Comparison of ENCODE assay signal across 11 cellular contexts in the genomic region with DNA sequence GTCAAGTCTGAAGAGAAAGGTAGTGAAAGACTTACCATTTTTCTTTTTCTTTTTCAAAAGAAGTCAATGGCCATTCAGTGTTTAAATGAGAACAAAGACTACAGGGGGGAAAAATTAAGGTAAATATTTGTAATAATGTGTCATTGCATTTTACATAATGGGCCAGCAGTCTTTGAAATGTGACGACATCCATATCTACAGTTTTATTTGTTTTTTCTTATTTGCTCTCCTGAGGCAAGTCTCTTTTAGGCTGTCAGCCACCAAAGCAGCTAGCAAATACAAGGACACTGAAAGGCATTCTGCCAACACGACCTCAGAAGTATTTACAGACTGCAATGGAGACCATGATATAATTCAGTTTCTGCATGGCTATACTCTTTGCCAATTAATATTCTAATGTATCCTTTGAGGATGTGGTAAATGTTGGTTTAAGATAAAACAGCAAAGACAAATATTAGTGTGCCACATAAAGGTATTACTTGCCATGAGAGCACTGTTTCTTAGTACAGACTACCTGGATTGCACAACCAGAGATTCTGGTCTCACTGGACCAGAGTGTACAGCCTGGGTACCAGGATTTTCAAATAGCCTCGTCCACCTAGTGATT.
DNase-seq lines count a peak whose midpoint lies in the region; ATAC-seq, FAIRE-seq and TF ChIP-seq lines count a peak whose summit lies in the region.
"Had no signal": no experiment of that assay in that cellular context is flagged by ENCODE, and none has a peak within 500 bp of the region (broad histone marks: within the 10 kb centered on the region; RNA-seq: fewer than 3 reads in every experiment).

No MANE protein-coding gene starts in this region.

- dilution Hi-C loops in keratinocyte (cut with MboI; ENCODE audit: extremely low pct_ligation_motif_present, low sequenced_read_pairs) = no loop called here

- peaks cover 22% of the 10 kb centered on the region for H3K4me1 ChIP-seq in keratinocyte (ENCODE audit: control insufficient read depth, extremely low read depth, insufficient read depth, low read length)

- H2AFZ ChIP-seq in keratinocyte (ENCODE audit: control insufficient read depth, low read length) = no peak overlapping the region

- H3K4me3 ChIP-seq in keratinocyte (ENCODE audit: control insufficient read depth in 2 of 3, extremely low read depth in 1 of 3, insufficient read depth in 2 of 3, low read depth in 1 of 3, low read length in 3 of 3) = no peak overlapping the region

- FAIRE-seq in keratinocyte (lab: Jason Lieb, UNC) = peak; percentile 55
- FAIRE-seq: H1 had no signal

- H4K20me1 ChIP-seq in keratinocyte (ENCODE audit: control insufficient read depth, extremely low read depth, insufficient read depth, low read length) = no peaks in the 10 kb centered on the region

- TF ChIP-seq CTCF in 22Rv1 (IDR thresholded peaks at IDR 0.05) (no peak), keratinocyte (optimal IDR thresholded peaks at IDR 0.05 in 1 of 3, IDR thresholded peaks at IDR 0.05 in 1 of 3, conservative IDR thresholded peaks at IDR 0.05 in 1 of 3; ENCODE audit: extremely low read depth in 1 of 3, insufficient read depth in 2 of 3, low read length in 3 of 3) (no peak)

- H3K9ac ChIP-seq in keratinocyte (ENCODE audit: control insufficient read depth, extremely low read depth, insufficient read depth, low read length) = no peak overlapping the region

- DNase-seq in HuH-7.5 (ENCODE audit: low spot score) (peak; percentile 16), SHP77 treated with DMSO at 0.1 percent for 48 hours (lab: John Stamatoyannopoulos, UW) (peak; percentile 85), keratinocyte (ENCODE audit: low read depth, low spot score) (no peak), SK-N-DZ (ENCODE audit: low spot score) (no peak)
- no peak for DNase-seq in stimulated activated naive CD4-positive, alpha-beta T cell treated with Interleukin-2 at 50 U/mL for 16 hours (lab: John Stamatoyannopoulos, UW)
- DNase-seq: NK-92 treated with Interleukin-12 subunit alpha and Interleukin-12 subunit beta, amount 100 ng/mL, for 24 hours; stimulated activated naive CD8-positive, alpha-beta T cell treated with anti-CD3 and anti-CD28 coated beads, Interleukin-15, Interleukin-2, amounts not matched to agents 100 U/mL and 50 U/mL, for 24 hours had no signal

- peak overlapping the region; percentile 97 for H3K27ac ChIP-seq in 22Rv1
- H3K27ac ChIP-seq in keratinocyte (ENCODE audit: control insufficient read depth, insufficient read depth, low read length) = no peak overlapping the region

- no peaks in the 10 kb centered on the region for H3K27me3 ChIP-seq in keratinocyte (ENCODE audit: control insufficient read depth, extremely low read depth, insufficient read depth, low read length)

- no peaks in the 10 kb centered on the region for H3K9me1 ChIP-seq in keratinocyte (ENCODE audit: control insufficient read depth, extremely low read depth, insufficient read depth, low read length)

- no peak overlapping the region for H3K4me2 ChIP-seq in keratinocyte (ENCODE audit: control insufficient read depth, extremely low read depth, insufficient read depth, low read depth, low read length)

- H3K79me2 ChIP-seq in keratinocyte (ENCODE audit: control insufficient read depth, insufficient read depth, low read length) = no peaks in the 10 kb centered on the region

- no peak for ATAC-seq in GM21367 (IDR thresholded peaks at IDR 0.05; ENCODE audit: unreplicated experiment)
- no peak for ATAC-seq in GM18502 (IDR thresholded peaks at IDR 0.05; ENCODE audit: poor library complexity, unreplicated experiment)
- ATAC-seq: stimulated activated naive CD8-positive, alpha-beta T cell treated with anti-CD3 and anti-CD28 coated beads, Interleukin-15, Interleukin-2, amounts not matched to agents 100 U/mL and 50 U/mL, for 24 hours had no signal

- no peaks in the 10 kb centered on the region for H3K36me3 ChIP-seq in keratinocyte (ENCODE audit: control insufficient read depth in 2 of 2, extremely low read depth in 1 of 2, insufficient read depth in 2 of 2, low read length in 2 of 2)

- no peaks in the 10 kb centered on the region for H3K9me3 ChIP-seq in keratinocyte (ENCODE audit: control insufficient read depth, low read depth, low read length)

Comparison
In these comparisons a context has a peak if more than half of its experiments do, and no peak if none do; other contexts are left out.
1. DNase-seq: peak in HuH-7.5 (single experiment) and SHP77 treated with DMSO at 0.1 percent for 48 hours (single experiment); none in keratinocyte (single experiment), SK-N-DZ (single experiment) and stimulated activated naive CD4-positive, alpha-beta T cell treated with Interleukin-2 at 50 U/mL for 16 hours (single experiment).